ENCODE assay signal across 1 cellular context in genomic region chr11:47130541-47130940, GRCh38.
TF ChIP-seq lines count a peak whose summit lies in the region.

No MANE protein-coding gene starts in this region.

TF ChIP-seq in H1, 55 proteins besides CTCF, POLR2A, EP300 and RAD21:
- TF ChIP-seq ASH2L (IDR thresholded peaks at IDR 0.05; ENCODE audit: low read length) (peak; percentile 70), SIN3A (conservative IDR thresholded peaks at IDR 0.05 in 1 of 2, IDR thresholded peaks at IDR 0.05 in 1 of 2; ENCODE audit: low read depth in 1 of 2, low read length in 2 of 2) (peak in 1 of 2 experiments; percentile 59; a peak in 1 of 4 replicates), HDAC2 (IDR thresholded peaks at IDR 0.05; ENCODE audit: borderline replicate concordance in 1 of 2, low read depth in 2 of 2, low read length in 2 of 2) (no peak), GTF2F1 (IDR thresholded peaks at IDR 0.05; ENCODE audit: borderline replicate concordance, low read depth, low read length) (no peak), RNF2 (IDR thresholded peaks at IDR 0.05; ENCODE audit: borderline replicate concordance, low read depth, low read length, missing control alignments, poor library complexity, severe bottlenecking) (no peak), BCL11A (IDR thresholded peaks at IDR 0.05; ENCODE audit: low read depth in 2 of 2, low read length in 2 of 2) (no peak), CHD2 (IDR thresholded peaks at IDR 0.05; ENCODE audit: low read length) (peak; percentile 71), NANOG (IDR thresholded peaks at IDR 0.05; ENCODE audit: insufficient read depth, low read depth, low read length, poor library complexity, severe bottlenecking) (no peak), SP1 (IDR thresholded peaks at IDR 0.05; ENCODE audit: low read depth, low read length) (peak; percentile 82), JUND (IDR thresholded peaks at IDR 0.05; ENCODE audit: low read length) (0 out of 2 replicates have a peak, but pooled peaks have one; percentile 8), TCF12 (IDR thresholded peaks at IDR 0.05; ENCODE audit: low read depth, low read length) (peak; percentile 99), POLR2AphosphoS5 (IDR thresholded peaks at IDR 0.05; ENCODE audit: low read depth, low read length) (peak; percentile 33; the same call in 1 of the 2 replicates), KDM1A (IDR thresholded peaks at IDR 0.05; ENCODE audit: borderline replicate concordance, low read length) (no peak), TBP (IDR thresholded peaks at IDR 0.05; ENCODE audit: low read depth, low read length) (peak; percentile 22; the same call in 1 of the 2 replicates), SIX5 (IDR thresholded peaks at IDR 0.05; ENCODE audit: low read depth, low read length) (no peak), USF2 (IDR thresholded peaks at IDR 0.05; ENCODE audit: low read length) (0 out of 2 replicates have a peak, but pooled peaks have one; percentile 17), CBX5 (IDR thresholded peaks at IDR 0.05; ENCODE audit: low read depth, low read length) (no peak), CHD7 (IDR thresholded peaks at IDR 0.05; ENCODE audit: insufficient replicate concordance, low read length) (no peak), MAX (IDR thresholded peaks at IDR 0.05) (peak; percentile 32; the same call in 1 of the 2 replicates), JUN (IDR thresholded peaks at IDR 0.05; ENCODE audit: low read depth, low read length) (no peak), RBBP5 (IDR thresholded peaks at IDR 0.05; ENCODE audit: borderline replicate concordance, low read depth, low read length) (no peak), KDM5A (IDR thresholded peaks at IDR 0.05; ENCODE audit: low read length) (no peak)
